ENCODE assay signal across 1 cellular context in the genomic region with DNA sequence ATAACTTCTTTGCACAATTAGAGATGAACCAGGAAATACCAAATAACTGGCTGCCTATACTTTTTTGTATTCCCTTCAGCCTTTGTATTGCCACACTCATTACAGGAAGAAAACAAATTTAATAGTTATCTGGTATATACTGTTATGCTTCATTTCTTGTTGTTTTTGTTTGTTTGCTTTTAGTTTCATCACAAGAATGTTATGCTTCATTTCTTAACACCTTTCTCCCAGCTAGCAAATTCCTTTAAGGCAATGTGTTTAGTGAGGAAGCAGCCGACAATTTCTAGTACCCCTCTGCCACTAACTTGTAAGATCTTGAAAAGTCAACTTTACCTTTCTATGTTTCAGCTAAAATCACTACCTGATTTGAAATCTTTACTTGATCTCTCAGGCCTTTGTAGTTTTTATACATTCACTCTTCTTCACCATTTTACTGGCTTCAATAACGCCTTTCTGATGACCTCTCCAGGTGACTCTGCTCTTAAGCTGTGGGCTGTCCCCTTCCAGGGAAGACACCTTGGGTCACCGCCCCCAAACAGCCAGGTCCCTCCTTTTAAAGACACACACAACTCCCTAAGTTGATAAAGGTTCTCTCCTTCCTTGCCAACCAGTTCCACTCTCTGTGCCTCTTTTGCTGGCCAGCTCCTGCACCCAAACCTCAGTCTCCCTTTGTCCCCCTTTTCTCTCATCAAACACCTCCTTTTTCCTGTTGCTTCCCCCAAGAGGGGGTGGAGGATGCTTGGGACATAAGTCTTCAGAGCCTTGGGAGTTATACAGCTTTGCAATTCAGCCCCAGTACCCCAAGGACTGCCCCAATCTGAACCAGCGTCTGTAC.
A peak's percentile ranks its signal among the peaks of the same experiment; 100 is the strongest.
TF ChIP-seq lines count a peak whose summit lies in the region.

No MANE protein-coding gene starts in this region.

TF ChIP-seq in GM12878, 131 proteins besides CTCF, POLR2A, EP300 and RAD21:
- TF ChIP-seq CHD4 (IDR thresholded peaks at IDR 0.05), result no peak
- TF ChIP-seq BHLHE40 (IDR thresholded peaks at IDR 0.05; ENCODE audit: borderline replicate concordance in 1 of 2, low read depth in 2 of 2, low read length in 1 of 2), result 0 out of 4 replicates have a peak, but pooled peaks of 1 of the 2 experiments have one; percentile 7
- TF ChIP-seq TARDBP (IDR thresholded peaks at IDR 0.05; ENCODE audit: borderline replicate concordance), result no peak
- TF ChIP-seq BMI1 (IDR thresholded peaks at IDR 0.05; ENCODE audit: borderline replicate concordance), result no peak
- peak; percentile 58; the same call in 1 of the 2 replicates for TF ChIP-seq RELB (IDR thresholded peaks at IDR 0.05; ENCODE audit: low read depth)
- TF ChIP-seq LARP7 (IDR thresholded peaks at IDR 0.05), result no peak
- no peak for TF ChIP-seq NFXL1 (IDR thresholded peaks at IDR 0.05; ENCODE audit: borderline replicate concordance)
- peak; percentile 11 for TF ChIP-seq SMAD1 (IDR thresholded peaks at IDR 0.05; ENCODE audit: low read depth, partially characterized antibody)
- TF ChIP-seq SUZ12 (IDR thresholded peaks at IDR 0.05; ENCODE audit: unreplicated experiment), result no peak
- no peak for TF ChIP-seq WRNIP1 (IDR thresholded peaks at IDR 0.05; ENCODE audit: borderline replicate concordance, low read depth, low read length)
- TF ChIP-seq ASH2L (IDR thresholded peaks at IDR 0.05; ENCODE audit: borderline replicate concordance, low read depth), result no peak
- TF ChIP-seq HDGF (IDR thresholded peaks at IDR 0.05), result 0 out of 2 replicates have a peak, but pooled peaks have one; percentile 28
- TF ChIP-seq IKZF2 (IDR thresholded peaks at IDR 0.05), result no peak
- TF ChIP-seq SP1 (IDR thresholded peaks at IDR 0.05; ENCODE audit: low read depth, low read length), result peak; percentile 88
- no peak for TF ChIP-seq MEF2A (IDR thresholded peaks at IDR 0.05; ENCODE audit: insufficient read depth, low read depth, low read length)
- TF ChIP-seq, protein P1, sequence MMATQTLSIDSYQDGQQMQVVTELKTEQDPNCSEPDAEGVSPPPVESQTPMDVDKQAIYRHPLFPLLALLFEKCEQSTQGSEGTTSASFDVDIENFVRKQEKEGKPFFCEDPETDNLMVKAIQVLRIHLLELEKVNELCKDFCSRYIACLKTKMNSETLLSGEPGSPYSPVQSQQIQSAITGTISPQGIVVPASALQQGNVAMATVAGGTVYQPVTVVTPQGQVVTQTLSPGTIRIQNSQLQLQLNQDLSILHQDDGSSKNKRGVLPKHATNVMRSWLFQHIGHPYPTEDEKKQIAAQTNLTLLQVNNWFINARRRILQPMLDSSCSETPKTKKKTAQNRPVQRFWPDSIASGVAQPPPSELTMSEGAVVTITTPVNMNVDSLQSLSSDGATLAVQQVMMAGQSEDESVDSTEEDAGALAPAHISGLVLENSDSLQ (IDR thresholded peaks at IDR 0.05), result peak; percentile 5; the same call in 1 of the 2 replicates
- TF ChIP-seq TCF12 (IDR thresholded peaks at IDR 0.05; ENCODE audit: low read depth, low read length), result no peak
- TF ChIP-seq, protein P2, sequence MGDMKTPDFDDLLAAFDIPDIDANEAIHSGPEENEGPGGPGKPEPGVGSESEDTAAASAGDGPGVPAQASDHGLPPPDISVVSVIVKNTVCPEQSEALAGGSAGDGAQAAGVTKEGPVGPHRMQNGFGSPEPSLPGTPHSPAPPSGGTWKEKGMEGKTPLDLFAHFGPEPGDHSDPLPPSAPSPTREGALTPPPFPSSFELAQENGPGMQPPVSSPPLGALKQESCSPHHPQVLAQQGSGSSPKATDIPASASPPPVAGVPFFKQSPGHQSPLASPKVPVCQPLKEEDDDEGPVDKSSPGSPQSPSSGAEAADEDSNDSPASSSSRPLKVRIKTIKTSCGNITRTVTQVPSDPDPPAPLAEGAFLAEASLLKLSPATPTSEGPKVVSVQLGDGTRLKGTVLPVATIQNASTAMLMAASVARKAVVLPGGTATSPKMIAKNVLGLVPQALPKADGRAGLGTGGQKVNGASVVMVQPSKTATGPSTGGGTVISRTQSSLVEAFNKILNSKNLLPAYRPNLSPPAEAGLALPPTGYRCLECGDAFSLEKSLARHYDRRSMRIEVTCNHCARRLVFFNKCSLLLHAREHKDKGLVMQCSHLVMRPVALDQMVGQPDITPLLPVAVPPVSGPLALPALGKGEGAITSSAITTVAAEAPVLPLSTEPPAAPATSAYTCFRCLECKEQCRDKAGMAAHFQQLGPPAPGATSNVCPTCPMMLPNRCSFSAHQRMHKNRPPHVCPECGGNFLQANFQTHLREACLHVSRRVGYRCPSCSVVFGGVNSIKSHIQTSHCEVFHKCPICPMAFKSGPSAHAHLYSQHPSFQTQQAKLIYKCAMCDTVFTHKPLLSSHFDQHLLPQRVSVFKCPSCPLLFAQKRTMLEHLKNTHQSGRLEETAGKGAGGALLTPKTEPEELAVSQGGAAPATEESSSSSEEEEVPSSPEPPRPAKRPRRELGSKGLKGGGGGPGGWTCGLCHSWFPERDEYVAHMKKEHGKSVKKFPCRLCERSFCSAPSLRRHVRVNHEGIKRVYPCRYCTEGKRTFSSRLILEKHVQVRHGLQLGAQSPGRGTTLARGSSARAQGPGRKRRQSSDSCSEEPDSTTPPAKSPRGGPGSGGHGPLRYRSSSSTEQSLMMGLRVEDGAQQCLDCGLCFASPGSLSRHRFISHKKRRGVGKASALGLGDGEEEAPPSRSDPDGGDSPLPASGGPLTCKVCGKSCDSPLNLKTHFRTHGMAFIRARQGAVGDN (IDR thresholded peaks at IDR 0.05), result no peak
TF ChIP-seq in GM12878: peak in this region for 6.
